In the genomic region with DNA sequence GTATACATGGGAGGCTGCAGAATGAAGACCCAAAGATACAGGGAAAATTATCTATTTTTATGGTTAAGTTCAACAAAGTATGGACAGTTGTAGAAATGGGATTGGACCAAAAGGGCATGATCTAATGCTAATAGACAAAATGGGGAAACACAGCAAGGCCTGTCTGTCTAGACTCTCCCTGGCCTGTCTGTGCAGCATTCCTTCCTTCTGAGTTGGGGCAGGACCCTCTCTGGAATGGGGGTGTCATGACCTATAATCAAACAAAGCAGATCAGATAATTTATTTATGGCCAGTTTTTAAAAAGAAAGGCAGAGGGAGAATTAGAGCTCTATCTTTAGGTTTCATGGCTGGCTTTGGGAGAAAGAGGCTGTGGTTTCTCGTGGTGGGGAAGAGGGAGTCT, we compare ENCODE assay signal across 25 cellular contexts.
"Had no signal": no experiment of that assay in that cellular context is flagged by ENCODE, and none has a peak within 500 bp of the region (broad histone marks: within the 10 kb centered on the region; RNA-seq: fewer than 3 reads in every experiment).

No MANE protein-coding gene starts in this region.

- ATAC-seq: activated CD8-positive, alpha-beta memory T cell treated with anti-CD3 and anti-CD28 coated beads, Interleukin-2, amount 10 ng/mL, durations not matched to agents 7 days and 5 days; activated CD8-positive, alpha-beta T cell treated with anti-CD3 and anti-CD28 coated beads, Interleukin-2, amount 10 ng/mL, durations not matched to agents 7 days and 5 days; activated naive CD8-positive, alpha-beta T cell treated with anti-CD3 and anti-CD28 coated beads, Interleukin-2, amount 50 U/mL, for 24 hours; left lung; lower lobe of right lung; mucosa of descending colon; pancreas; psoas muscle; T-cell had no signal

- H3K36me3 ChIP-seq: colonic mucosa, left lung, lower lobe of right lung, pancreas, suprapubic skin had no signal

- H3K9me3 ChIP-seq: colonic mucosa, esophagus squamous epithelium, left lung, lower lobe of right lung, mucosa of descending colon, pancreas, psoas muscle, right atrium auricular region, spleen, suprapubic skin, tibial artery had no signal

- H3K27me3 Mint-ChIP-seq: activated B cell treated with CpG ODN at 0.5 μM for 24 hours; activated naive CD4-positive, alpha-beta T cell treated with anti-CD3 and anti-CD28 coated beads, Interleukin-2, amount 50 U/mL, for 24 hours had no signal

- H3K27ac ChIP-seq: colonic mucosa, epithelial cell of prostate, esophagus squamous epithelium, left lung, lower lobe of right lung, pancreas, psoas muscle, right atrium auricular region, spleen, suprapubic skin, tibial artery had no signal

- H3K27me3 ChIP-seq: colonic mucosa, esophagus squamous epithelium, left lung, pancreas, right atrium auricular region, spleen, suprapubic skin, tibial artery had no signal

- H3K4me1 ChIP-seq: colonic mucosa, esophagus squamous epithelium, left lung, lower lobe of right lung, pancreas, right atrium auricular region, spleen, suprapubic skin had no signal

- H3K36me3 Mint-ChIP-seq: activated CD8-positive, alpha-beta memory T cell treated with anti-CD3 and anti-CD28 coated beads, Interleukin-2, amount 10 ng/mL, durations not matched to agents 7 days and 5 days; activated naive CD4-positive, alpha-beta T cell treated with anti-CD3 and anti-CD28 coated beads, Interleukin-2, amount 50 U/mL, for 24 hours; T-cell had no signal

- DNase-seq: activated B cell treated with CpG ODN at 0.5 μM for 24 hours; activated CD8-positive, alpha-beta memory T cell treated with anti-CD3 and anti-CD28 coated beads, Interleukin-2, amount 10 ng/mL, durations not matched to agents 7 days and 5 days; activated CD8-positive, alpha-beta T cell treated with anti-CD3 and anti-CD28 coated beads, Interleukin-2, amount 10 ng/mL, durations not matched to agents 7 days and 5 days; activated naive CD8-positive, alpha-beta T cell treated with anti-CD3 and anti-CD28 coated beads, Interleukin-2, amount 50 U/mL, for 24 hours; activated T-cell treated with anti-CD3 and anti-CD28 coated beads, Interleukin-2, amount 50 U/mL, for 48 hours; amygdala; colonic mucosa; effector CD8-positive, alpha-beta T cell; esophagus squamous epithelium; foreskin melanocyte; left lung; lower lobe of right lung; mesendoderm; mucosa of descending colon; pancreas; psoas muscle; spleen; stimulated activated naive CD4-positive, alpha-beta T cell; T-cell; tibial artery had no signal

- H3K4me1 Mint-ChIP-seq: activated B cell treated with CpG ODN at 0.5 μM for 24 hours; activated CD8-positive, alpha-beta memory T cell treated with anti-CD3 and anti-CD28 coated beads, Interleukin-2, amount 10 ng/mL, durations not matched to agents 7 days and 5 days; activated naive CD4-positive, alpha-beta T cell treated with anti-CD3 and anti-CD28 coated beads, Interleukin-2, amount 50 U/mL, for 24 hours; activated naive CD8-positive, alpha-beta T cell treated with anti-CD3 and anti-CD28 coated beads, Interleukin-2, amount 50 U/mL, for 24 hours; T-cell had no signal

- H3K27ac Mint-ChIP-seq: activated B cell treated with CpG ODN at 0.5 μM for 24 hours; activated CD8-positive, alpha-beta memory T cell treated with anti-CD3 and anti-CD28 coated beads, Interleukin-2, amount 10 ng/mL, durations not matched to agents 7 days and 5 days; activated CD8-positive, alpha-beta T cell treated with anti-CD3 and anti-CD28 coated beads, Interleukin-2, amount 10 ng/mL, durations not matched to agents 7 days and 5 days; activated naive CD4-positive, alpha-beta T cell treated with anti-CD3 and anti-CD28 coated beads, Interleukin-2, amount 50 U/mL, for 24 hours; activated naive CD8-positive, alpha-beta T cell treated with anti-CD3 and anti-CD28 coated beads, Interleukin-2, amount 50 U/mL, for 24 hours; activated T-helper 2 cell treated with anti-CD3 and anti-CD28 coated beads, Interferon-gamma antibody, Interleukin-2, Interleukin-4, amounts not matched to agents 10 μg/mL and 5 μg/mL and 100 μg/mL, durations not matched to agents 14 hours and 24 hours and 36 hours; T-cell had no signal

- H3K4me3 Mint-ChIP-seq: activated B cell treated with CpG ODN at 0.5 μM for 24 hours; activated CD8-positive, alpha-beta memory T cell treated with anti-CD3 and anti-CD28 coated beads, Interleukin-2, amount 10 ng/mL, durations not matched to agents 7 days and 5 days; activated CD8-positive, alpha-beta T cell treated with anti-CD3 and anti-CD28 coated beads, Interleukin-2, amount 10 ng/mL, durations not matched to agents 7 days and 5 days; activated naive CD4-positive, alpha-beta T cell treated with anti-CD3 and anti-CD28 coated beads, Interleukin-2, amount 50 U/mL, for 24 hours; activated naive CD8-positive, alpha-beta T cell treated with anti-CD3 and anti-CD28 coated beads, Interleukin-2, amount 50 U/mL, for 24 hours; T-cell had no signal

- H3K4me3 ChIP-seq: colonic mucosa, esophagus squamous epithelium, left lung, lower lobe of right lung, mucosa of descending colon, pancreas, psoas muscle, right atrium auricular region, spleen, suprapubic skin, tibial artery had no signal

- H3K9me3 Mint-ChIP-seq: activated naive CD4-positive, alpha-beta T cell treated with anti-CD3 and anti-CD28 coated beads, Interleukin-2, amount 50 U/mL, for 24 hours; activated naive CD8-positive, alpha-beta T cell treated with anti-CD3 and anti-CD28 coated beads, Interleukin-2, amount 50 U/mL, for 24 hours; activated T-helper 2 cell treated with anti-CD3 and anti-CD28 coated beads, Interferon-gamma antibody, Interleukin-2, Interleukin-4, amounts not matched to agents 10 μg/mL and 5 μg/mL and 100 μg/mL, durations not matched to agents 14 hours and 24 hours and 36 hours had no signal
